8 cellular contexts compared by ENCODE assay signal in the genomic region with DNA sequence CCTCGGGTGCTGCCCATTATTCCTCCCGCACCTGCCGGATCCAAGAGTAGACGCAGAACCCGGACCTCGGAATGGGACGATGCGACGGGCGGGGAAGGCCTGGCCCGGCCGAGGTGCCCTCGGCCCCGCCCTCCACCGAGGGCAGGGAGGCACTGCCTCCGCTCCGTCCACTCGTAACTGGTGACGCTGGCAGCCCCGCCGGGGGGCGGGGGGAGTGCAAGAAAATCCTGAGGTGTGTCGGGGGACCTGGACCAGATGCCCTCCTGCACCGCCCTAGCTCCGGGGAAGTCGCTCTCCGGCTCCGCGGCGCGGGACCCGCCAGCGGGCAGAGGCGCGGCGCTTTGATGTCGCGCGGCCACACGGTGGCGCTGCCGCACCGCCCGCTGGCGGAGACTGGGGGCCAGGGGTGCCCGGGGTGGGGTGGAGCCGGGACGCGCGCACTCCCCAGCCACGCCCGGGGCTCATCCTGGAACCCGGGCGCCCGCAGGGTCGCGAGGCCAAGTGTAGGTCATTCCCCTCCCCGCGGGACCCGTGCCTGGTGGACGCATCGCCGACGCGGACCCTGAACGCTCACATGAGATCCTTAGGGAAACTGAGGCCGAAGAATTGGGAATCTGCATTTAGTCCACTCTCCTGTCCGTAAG.
DNase-seq lines count a peak whose midpoint lies in the region; ATAC-seq lines count a peak whose summit lies in the region.

No MANE protein-coding gene starts in this region.

- H3K36me3 ChIP-seq in esophagus (ENCODE audit: control insufficient read depth in 2 of 2, insufficient read depth in 2 of 2, low read length in 1 of 2) = no peaks in the 10 kb centered on the region
- no peaks in the 10 kb centered on the region for H3K36me3 ChIP-seq in mucosa of rectum (ENCODE audit: control insufficient read depth in 2 of 2, insufficient read depth in 2 of 2, low read length in 2 of 2)

- 2% methylated on average over 50 to 68 of the region's 68 CpGs for WGBS in esophagus, 2 donors

- H3K27ac ChIP-seq in esophagus (ENCODE audit: low read depth in 2 of 2, low read length in 1 of 2) (no peak overlapping the region), mucosa of rectum (ENCODE audit: low read depth in 2 of 2, low read length in 2 of 2) (no peak overlapping the region)

- H3K9ac ChIP-seq in mucosa of rectum (ENCODE audit: low read depth in 1 of 2, low read length in 2 of 2) = peak overlapping the region in 1 of 2 donors; percentile 33

- peak; percentile 85 for ATAC-seq in HG02623 (IDR thresholded peaks at IDR 0.05; ENCODE audit: unreplicated experiment)

- H3K4me3 ChIP-seq in esophagus (ENCODE audit: low read depth in 1 of 2, low read length in 2 of 2) (peak overlapping the region; percentile 50 to 52), mucosa of rectum (ENCODE audit: low read length in 2 of 2) (peak overlapping the region; percentile 67 to 75)

- H3K4me1 ChIP-seq in esophagus (ENCODE audit: control insufficient read depth in 2 of 2, insufficient read depth in 2 of 2, low read length in 1 of 2) (peaks cover 0 to 8% of the 10 kb centered on the region in 2 donors), mucosa of rectum (ENCODE audit: control insufficient read depth in 2 of 2, insufficient read depth in 2 of 2, low read length in 2 of 2) (peaks cover 4 to 6% of the 10 kb centered on the region in 2 donors)

- DNase-seq in NCI-H1417 (lab: John Stamatoyannopoulos, UW) = peak; percentile 58 to 61 (median 59)
- DNase-seq in NCI-H1417 treated with DMSO at 0.1 percent for 48 hours (lab: John Stamatoyannopoulos, UW) = no peak
- peak; percentile 44 for DNase-seq in NCI-H2171 (lab: John Stamatoyannopoulos, UW)
- DNase-seq in activated T-cell treated with anti-CD3 and anti-CD28 coated beads for 24 hours (ENCODE audit: low read depth) = peak; percentile 40
- peak; percentile 26 to 28 for DNase-seq in stimulated activated CD8-positive, alpha-beta memory T cell treated with anti-CD3 and anti-CD28 coated beads, Interleukin-7, amount 100 ng/mL, for 1 hour (ENCODE audit: low read depth in 2 of 2)

- peaks cover 0 to 2% of the 10 kb centered on the region in 2 donors for H3K27me3 ChIP-seq in esophagus (ENCODE audit: control insufficient read depth in 1 of 2, insufficient read depth in 2 of 2, low read length in 2 of 2)
- H3K27me3 ChIP-seq in mucosa of rectum (ENCODE audit: control insufficient read depth in 2 of 2, insufficient read depth in 2 of 2, low read length in 2 of 2) = peaks cover 6 to 7% of the 10 kb centered on the region in 2 donors

- peaks cover 0 to 2% of the 10 kb centered on the region in 2 donors for H3K9me3 ChIP-seq in esophagus (ENCODE audit: control insufficient read depth in 2 of 2, insufficient read depth in 1 of 2, low read depth in 1 of 2, low read length in 1 of 2)
- H3K9me3 ChIP-seq in mucosa of rectum (ENCODE audit: control insufficient read depth in 2 of 2, low read length in 2 of 2) = no peaks in the 10 kb centered on the region
